1 cellular context compared by ENCODE assay signal in the genomic region with DNA sequence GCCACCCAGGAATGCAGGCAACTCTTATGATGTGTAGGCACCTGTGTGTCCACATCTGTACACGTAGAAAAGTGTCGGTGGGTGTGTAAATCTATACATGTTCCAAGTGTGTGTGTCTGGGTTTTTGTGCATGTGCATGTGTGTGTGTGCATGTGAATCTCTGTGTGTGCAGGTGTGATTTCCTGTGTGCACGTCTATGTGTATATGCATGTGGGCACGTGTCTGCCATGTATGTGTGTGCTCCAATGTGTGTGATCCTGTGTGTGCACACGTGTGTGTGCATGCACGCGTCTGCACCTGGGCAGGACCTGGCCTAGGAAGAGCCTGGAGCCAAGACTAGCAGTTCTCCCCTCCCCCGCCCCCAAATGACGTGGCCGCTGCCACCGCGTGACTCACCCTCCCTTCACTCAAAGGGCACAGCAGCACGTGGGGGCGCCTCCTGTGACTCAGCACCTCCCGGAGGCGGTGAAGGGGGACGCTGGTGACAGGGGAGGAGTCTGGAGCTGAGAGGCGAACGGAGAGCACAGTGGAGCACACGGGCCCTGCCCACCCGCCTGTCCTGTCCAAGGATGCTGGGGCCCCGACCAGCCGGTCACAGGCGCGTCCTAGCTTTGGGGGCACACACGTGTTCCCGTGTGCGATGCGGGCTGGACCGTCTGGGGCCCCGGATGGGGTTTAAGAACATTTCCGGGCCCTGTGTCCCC.
TF ChIP-seq lines count a peak whose summit lies in the region.

No MANE protein-coding gene starts in this region.

TF ChIP-seq in HepG2, 621 proteins besides CTCF, POLR2A, EP300 and RAD21 (continued from another document and continues in another):
- TF ChIP-seq, protein P1, sequence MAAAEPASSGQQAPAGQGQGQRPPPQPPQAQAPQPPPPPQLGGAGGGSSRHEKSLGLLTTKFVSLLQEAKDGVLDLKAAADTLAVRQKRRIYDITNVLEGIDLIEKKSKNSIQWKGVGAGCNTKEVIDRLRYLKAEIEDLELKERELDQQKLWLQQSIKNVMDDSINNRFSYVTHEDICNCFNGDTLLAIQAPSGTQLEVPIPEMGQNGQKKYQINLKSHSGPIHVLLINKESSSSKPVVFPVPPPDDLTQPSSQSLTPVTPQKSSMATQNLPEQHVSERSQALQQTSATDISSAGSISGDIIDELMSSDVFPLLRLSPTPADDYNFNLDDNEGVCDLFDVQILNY (CRISPR knock-in tag; conservative IDR thresholded peaks at IDR 0.05), result 0 out of 2 replicates have a peak, but pooled peaks have one; percentile 42
- TF ChIP-seq, protein P2, sequence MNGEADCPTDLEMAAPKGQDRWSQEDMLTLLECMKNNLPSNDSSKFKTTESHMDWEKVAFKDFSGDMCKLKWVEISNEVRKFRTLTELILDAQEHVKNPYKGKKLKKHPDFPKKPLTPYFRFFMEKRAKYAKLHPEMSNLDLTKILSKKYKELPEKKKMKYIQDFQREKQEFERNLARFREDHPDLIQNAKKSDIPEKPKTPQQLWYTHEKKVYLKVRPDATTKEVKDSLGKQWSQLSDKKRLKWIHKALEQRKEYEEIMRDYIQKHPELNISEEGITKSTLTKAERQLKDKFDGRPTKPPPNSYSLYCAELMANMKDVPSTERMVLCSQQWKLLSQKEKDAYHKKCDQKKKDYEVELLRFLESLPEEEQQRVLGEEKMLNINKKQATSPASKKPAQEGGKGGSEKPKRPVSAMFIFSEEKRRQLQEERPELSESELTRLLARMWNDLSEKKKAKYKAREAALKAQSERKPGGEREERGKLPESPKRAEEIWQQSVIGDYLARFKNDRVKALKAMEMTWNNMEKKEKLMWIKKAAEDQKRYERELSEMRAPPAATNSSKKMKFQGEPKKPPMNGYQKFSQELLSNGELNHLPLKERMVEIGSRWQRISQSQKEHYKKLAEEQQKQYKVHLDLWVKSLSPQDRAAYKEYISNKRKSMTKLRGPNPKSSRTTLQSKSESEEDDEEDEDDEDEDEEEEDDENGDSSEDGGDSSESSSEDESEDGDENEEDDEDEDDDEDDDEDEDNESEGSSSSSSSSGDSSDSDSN (CRISPR knock-in tag; IDR thresholded peaks at IDR 0.05), result no peak; the same call in 1 of the 2 replicates
- TF ChIP-seq ATF7 (IDR thresholded peaks at IDR 0.05) (peak; percentile 66), ATF7 (CRISPR knock-in tag; IDR thresholded peaks at IDR 0.05) (peak; percentile 95), ZNF749 (CRISPR knock-in tag; IDR thresholded peaks at IDR 0.05; ENCODE audit: borderline replicate concordance) (0 out of 2 replicates have a peak, but pooled peaks have one; percentile 65), JUND (CRISPR knock-in tag; IDR thresholded peaks at IDR 0.05) (peak; percentile 98), ZNF331 (CRISPR knock-in tag; IDR thresholded peaks at IDR 0.05) (peak; percentile 78), ZNF792 (CRISPR knock-in tag; IDR thresholded peaks at IDR 0.05) (peak; percentile 84), SMAD9 (CRISPR knock-in tag; IDR thresholded peaks at IDR 0.05) (peak; percentile 19; the same call in 1 of the 2 replicates), FOXM1 (CRISPR knock-in tag; IDR thresholded peaks at IDR 0.05) (no peak), SALL1 (CRISPR knock-in tag; IDR thresholded peaks at IDR 0.05) (peak; percentile 95), MEIS2 (CRISPR knock-in tag; IDR thresholded peaks at IDR 0.05) (peak; percentile 93; the same call in 1 of the 2 replicates), ZSCAN22 (CRISPR knock-in tag; IDR thresholded peaks at IDR 0.05) (peak; percentile 64; the same call in 1 of the 2 replicates), ZNF567 (CRISPR knock-in tag; IDR thresholded peaks at IDR 0.05; ENCODE audit: borderline replicate concordance) (no peak), ZNF619 (CRISPR knock-in tag; IDR thresholded peaks at IDR 0.05) (no peak), KMT2A (CRISPR knock-in tag; IDR thresholded peaks at IDR 0.05) (no peak), KLF11 (CRISPR knock-in tag; IDR thresholded peaks at IDR 0.05) (0 out of 2 replicates have a peak, but pooled peaks have one; percentile 46), SOX6 (IDR thresholded peaks at IDR 0.05) (no peak), SOX6 (CRISPR knock-in tag; IDR thresholded peaks at IDR 0.05) (peak; percentile 60; the same call in 1 of the 2 replicates), ZNF75D (CRISPR knock-in tag; IDR thresholded peaks at IDR 0.05; ENCODE audit: borderline replicate concordance) (peak; percentile 85; the same call in 1 of the 2 replicates), TBX2 (CRISPR knock-in tag; IDR thresholded peaks at IDR 0.05; ENCODE audit: borderline replicate concordance) (peak; percentile 89), ATF1 (CRISPR knock-in tag; IDR thresholded peaks at IDR 0.05) (peak; percentile 85), ZNF12 (CRISPR knock-in tag; IDR thresholded peaks at IDR 0.05) (peak; percentile 57), ZNF879 (CRISPR knock-in tag; IDR thresholded peaks at IDR 0.05) (0 out of 2 replicates have a peak, but pooled peaks have one; percentile 29), CEBPG (CRISPR knock-in tag; IDR thresholded peaks at IDR 0.05) (peak; percentile 18; the same call in 1 of the 2 replicates), BORCS8-MEF2B (CRISPR knock-in tag; IDR thresholded peaks at IDR 0.05) (peak; percentile 90; the same call in 1 of the 2 replicates), JARID2 (CRISPR knock-in tag; IDR thresholded peaks at IDR 0.05; ENCODE audit: insufficient replicate concordance) (no peak), ZSCAN29 (CRISPR knock-in tag; conservative IDR thresholded peaks at IDR 0.05) (peak; percentile 76; the same call in 1 of the 2 replicates), RARA (CRISPR knock-in tag; IDR thresholded peaks at IDR 0.05) (peak; percentile 87)
- TF ChIP-seq, protein P3, sequence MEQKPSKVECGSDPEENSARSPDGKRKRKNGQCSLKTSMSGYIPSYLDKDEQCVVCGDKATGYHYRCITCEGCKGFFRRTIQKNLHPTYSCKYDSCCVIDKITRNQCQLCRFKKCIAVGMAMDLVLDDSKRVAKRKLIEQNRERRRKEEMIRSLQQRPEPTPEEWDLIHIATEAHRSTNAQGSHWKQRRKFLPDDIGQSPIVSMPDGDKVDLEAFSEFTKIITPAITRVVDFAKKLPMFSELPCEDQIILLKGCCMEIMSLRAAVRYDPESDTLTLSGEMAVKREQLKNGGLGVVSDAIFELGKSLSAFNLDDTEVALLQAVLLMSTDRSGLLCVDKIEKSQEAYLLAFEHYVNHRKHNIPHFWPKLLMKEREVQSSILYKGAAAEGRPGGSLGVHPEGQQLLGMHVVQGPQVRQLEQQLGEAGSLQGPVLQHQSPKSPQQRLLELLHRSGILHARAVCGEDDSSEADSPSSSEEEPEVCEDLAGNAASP (CRISPR knock-in tag; IDR thresholded peaks at IDR 0.05; ENCODE audit: borderline replicate concordance), result peak; percentile 70; the same call in 1 of the 2 replicates
- TF ChIP-seq, protein P4, sequence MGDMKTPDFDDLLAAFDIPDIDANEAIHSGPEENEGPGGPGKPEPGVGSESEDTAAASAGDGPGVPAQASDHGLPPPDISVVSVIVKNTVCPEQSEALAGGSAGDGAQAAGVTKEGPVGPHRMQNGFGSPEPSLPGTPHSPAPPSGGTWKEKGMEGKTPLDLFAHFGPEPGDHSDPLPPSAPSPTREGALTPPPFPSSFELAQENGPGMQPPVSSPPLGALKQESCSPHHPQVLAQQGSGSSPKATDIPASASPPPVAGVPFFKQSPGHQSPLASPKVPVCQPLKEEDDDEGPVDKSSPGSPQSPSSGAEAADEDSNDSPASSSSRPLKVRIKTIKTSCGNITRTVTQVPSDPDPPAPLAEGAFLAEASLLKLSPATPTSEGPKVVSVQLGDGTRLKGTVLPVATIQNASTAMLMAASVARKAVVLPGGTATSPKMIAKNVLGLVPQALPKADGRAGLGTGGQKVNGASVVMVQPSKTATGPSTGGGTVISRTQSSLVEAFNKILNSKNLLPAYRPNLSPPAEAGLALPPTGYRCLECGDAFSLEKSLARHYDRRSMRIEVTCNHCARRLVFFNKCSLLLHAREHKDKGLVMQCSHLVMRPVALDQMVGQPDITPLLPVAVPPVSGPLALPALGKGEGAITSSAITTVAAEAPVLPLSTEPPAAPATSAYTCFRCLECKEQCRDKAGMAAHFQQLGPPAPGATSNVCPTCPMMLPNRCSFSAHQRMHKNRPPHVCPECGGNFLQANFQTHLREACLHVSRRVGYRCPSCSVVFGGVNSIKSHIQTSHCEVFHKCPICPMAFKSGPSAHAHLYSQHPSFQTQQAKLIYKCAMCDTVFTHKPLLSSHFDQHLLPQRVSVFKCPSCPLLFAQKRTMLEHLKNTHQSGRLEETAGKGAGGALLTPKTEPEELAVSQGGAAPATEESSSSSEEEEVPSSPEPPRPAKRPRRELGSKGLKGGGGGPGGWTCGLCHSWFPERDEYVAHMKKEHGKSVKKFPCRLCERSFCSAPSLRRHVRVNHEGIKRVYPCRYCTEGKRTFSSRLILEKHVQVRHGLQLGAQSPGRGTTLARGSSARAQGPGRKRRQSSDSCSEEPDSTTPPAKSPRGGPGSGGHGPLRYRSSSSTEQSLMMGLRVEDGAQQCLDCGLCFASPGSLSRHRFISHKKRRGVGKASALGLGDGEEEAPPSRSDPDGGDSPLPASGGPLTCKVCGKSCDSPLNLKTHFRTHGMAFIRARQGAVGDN (CRISPR knock-in tag; IDR thresholded peaks at IDR 0.05), result peak; percentile 94
- TF ChIP-seq, protein P5, sequence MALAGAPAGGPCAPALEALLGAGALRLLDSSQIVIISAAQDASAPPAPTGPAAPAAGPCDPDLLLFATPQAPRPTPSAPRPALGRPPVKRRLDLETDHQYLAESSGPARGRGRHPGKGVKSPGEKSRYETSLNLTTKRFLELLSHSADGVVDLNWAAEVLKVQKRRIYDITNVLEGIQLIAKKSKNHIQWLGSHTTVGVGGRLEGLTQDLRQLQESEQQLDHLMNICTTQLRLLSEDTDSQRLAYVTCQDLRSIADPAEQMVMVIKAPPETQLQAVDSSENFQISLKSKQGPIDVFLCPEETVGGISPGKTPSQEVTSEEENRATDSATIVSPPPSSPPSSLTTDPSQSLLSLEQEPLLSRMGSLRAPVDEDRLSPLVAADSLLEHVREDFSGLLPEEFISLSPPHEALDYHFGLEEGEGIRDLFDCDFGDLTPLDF (CRISPR knock-in tag; IDR thresholded peaks at IDR 0.05), result no peak; the same call in 1 of the 2 replicates
- TF ChIP-seq, protein P6, sequence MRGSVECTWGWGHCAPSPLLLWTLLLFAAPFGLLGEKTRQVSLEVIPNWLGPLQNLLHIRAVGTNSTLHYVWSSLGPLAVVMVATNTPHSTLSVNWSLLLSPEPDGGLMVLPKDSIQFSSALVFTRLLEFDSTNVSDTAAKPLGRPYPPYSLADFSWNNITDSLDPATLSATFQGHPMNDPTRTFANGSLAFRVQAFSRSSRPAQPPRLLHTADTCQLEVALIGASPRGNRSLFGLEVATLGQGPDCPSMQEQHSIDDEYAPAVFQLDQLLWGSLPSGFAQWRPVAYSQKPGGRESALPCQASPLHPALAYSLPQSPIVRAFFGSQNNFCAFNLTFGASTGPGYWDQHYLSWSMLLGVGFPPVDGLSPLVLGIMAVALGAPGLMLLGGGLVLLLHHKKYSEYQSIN (CRISPR knock-in tag; IDR thresholded peaks at IDR 0.05; ENCODE audit: borderline replicate concordance), result no peak
- TF ChIP-seq, protein P7, sequence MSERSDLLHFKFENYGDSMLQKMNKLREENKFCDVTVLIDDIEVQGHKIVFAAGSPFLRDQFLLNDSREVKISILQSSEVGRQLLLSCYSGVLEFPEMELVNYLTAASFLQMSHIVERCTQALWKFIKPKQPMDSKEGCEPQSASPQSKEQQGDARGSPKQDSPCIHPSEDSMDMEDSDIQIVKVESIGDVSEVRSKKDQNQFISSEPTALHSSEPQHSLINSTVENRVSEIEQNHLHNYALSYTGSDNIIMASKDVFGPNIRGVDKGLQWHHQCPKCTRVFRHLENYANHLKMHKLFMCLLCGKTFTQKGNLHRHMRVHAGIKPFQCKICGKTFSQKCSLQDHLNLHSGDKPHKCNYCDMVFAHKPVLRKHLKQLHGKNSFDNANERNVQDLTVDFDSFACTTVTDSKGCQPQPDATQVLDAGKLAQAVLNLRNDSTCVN (CRISPR knock-in tag; IDR thresholded peaks at IDR 0.05; ENCODE audit: borderline replicate concordance), result peak; percentile 74; the same call in 1 of the 2 replicates
- TF ChIP-seq, protein P8, sequence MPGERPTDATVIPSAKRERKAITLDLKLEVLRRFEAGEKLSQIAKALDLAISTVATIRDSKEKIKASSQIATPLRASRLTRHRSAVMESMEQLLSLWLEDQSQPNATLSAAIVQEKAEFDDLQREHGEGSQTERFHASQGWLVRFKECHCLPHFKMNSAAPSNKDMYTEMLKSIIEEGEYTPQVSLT (CRISPR knock-in tag; IDR thresholded peaks at IDR 0.05; ENCODE audit: borderline replicate concordance, low read depth), result no peak
- TF ChIP-seq, protein P9, sequence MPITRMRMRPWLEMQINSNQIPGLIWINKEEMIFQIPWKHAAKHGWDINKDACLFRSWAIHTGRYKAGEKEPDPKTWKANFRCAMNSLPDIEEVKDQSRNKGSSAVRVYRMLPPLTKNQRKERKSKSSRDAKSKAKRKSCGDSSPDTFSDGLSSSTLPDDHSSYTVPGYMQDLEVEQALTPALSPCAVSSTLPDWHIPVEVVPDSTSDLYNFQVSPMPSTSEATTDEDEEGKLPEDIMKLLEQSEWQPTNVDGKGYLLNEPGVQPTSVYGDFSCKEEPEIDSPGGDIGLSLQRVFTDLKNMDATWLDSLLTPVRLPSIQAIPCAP (CRISPR knock-in tag; IDR thresholded peaks at IDR 0.05; ENCODE audit: low read depth), result 0 out of 2 replicates have a peak, but pooled peaks have one; percentile 20
- TF ChIP-seq, protein P10, sequence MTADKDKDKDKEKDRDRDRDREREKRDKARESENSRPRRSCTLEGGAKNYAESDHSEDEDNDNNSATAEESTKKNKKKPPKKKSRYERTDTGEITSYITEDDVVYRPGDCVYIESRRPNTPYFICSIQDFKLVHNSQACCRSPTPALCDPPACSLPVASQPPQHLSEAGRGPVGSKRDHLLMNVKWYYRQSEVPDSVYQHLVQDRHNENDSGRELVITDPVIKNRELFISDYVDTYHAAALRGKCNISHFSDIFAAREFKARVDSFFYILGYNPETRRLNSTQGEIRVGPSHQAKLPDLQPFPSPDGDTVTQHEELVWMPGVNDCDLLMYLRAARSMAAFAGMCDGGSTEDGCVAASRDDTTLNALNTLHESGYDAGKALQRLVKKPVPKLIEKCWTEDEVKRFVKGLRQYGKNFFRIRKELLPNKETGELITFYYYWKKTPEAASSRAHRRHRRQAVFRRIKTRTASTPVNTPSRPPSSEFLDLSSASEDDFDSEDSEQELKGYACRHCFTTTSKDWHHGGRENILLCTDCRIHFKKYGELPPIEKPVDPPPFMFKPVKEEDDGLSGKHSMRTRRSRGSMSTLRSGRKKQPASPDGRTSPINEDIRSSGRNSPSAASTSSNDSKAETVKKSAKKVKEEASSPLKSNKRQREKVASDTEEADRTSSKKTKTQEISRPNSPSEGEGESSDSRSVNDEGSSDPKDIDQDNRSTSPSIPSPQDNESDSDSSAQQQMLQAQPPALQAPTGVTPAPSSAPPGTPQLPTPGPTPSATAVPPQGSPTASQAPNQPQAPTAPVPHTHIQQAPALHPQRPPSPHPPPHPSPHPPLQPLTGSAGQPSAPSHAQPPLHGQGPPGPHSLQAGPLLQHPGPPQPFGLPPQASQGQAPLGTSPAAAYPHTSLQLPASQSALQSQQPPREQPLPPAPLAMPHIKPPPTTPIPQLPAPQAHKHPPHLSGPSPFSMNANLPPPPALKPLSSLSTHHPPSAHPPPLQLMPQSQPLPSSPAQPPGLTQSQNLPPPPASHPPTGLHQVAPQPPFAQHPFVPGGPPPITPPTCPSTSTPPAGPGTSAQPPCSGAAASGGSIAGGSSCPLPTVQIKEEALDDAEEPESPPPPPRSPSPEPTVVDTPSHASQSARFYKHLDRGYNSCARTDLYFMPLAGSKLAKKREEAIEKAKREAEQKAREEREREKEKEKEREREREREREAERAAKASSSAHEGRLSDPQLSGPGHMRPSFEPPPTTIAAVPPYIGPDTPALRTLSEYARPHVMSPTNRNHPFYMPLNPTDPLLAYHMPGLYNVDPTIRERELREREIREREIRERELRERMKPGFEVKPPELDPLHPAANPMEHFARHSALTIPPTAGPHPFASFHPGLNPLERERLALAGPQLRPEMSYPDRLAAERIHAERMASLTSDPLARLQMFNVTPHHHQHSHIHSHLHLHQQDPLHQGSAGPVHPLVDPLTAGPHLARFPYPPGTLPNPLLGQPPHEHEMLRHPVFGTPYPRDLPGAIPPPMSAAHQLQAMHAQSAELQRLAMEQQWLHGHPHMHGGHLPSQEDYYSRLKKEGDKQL (CRISPR knock-in tag; IDR thresholded peaks at IDR 0.05; ENCODE audit: low read depth), result peak; percentile 55; the same call in 1 of the 2 replicates
